13 cellular contexts compared by ENCODE assay signal in the genomic region with DNA sequence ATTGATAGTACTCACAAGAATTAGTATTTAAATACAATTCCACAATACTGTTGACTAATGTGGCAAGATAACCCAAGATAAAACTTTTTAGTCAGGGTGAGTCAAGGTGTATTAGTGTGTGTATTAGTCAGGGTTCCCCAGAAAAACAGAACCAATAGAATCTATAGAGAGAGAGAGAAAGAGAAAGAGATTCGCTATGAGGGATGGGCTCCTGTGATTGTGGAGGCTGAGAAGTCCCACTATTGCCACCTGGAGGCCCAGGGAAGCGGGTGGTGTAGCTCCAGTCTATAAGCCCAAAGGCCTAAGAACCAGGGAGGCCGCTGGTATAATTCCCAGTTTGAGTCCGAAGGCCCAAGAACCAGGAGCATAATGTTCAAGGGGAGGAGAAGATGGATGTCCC. TPM values are rescaled to one million over a fixed set of nuclear protein-coding genes. Genes with fewer than 3 reads are reported as not detected.
DNase-seq lines count a peak whose midpoint lies in the region; ATAC-seq and TF ChIP-seq lines count a peak whose summit lies in the region.
"Had no signal": no experiment of that assay in that cellular context is flagged by ENCODE, and none has a peak within 500 bp of the region (broad histone marks: within the 10 kb centered on the region; RNA-seq: fewer than 3 reads in every experiment).

No MANE protein-coding gene starts in this region.

- H3K9ac ChIP-seq in endodermal cell (ENCODE audit: extremely low read depth, low read length, poor library complexity, severe bottlenecking): no peak overlapping the region

- H3K27me3 Mint-ChIP-seq in endodermal cell (ENCODE audit: insufficient read depth): no peaks in the 10 kb centered on the region
- peaks cover 22% of the 10 kb centered on the region for H3K27me3 Mint-ChIP-seq in activated T-helper 17 cell treated with anti-CD3 and anti-CD28 coated beads, Interleukin-2, amount 50 U/mL, for 72 hours

- TF ChIP-seq EP300 in tibial nerve (IDR thresholded peaks at IDR 0.05): no peak

- H3K36me3 Mint-ChIP-seq in endodermal cell (ENCODE audit: low read depth): no peaks in the 10 kb centered on the region
- H3K36me3 Mint-ChIP-seq in activated T-helper 17 cell treated with anti-CD3 and anti-CD28 coated beads, Interleukin-2, amount 50 U/mL, for 72 hours (ENCODE audit: low read depth): no peaks in the 10 kb centered on the region
- H3K36me3 Mint-ChIP-seq: activated naive CD4-positive, alpha-beta T cell treated with anti-CD3 and anti-CD28 coated beads, Interleukin-2, amount 10 ng/mL, durations not matched to agents 7 days and 5 days; naive thymus-derived CD4-positive, alpha-beta T cell had no signal

- H3K36me3 ChIP-seq in A673 (ENCODE audit: insufficient read depth, low read length, poor library complexity, severe bottlenecking) (no peaks in the 10 kb centered on the region), endodermal cell (ENCODE audit: control insufficient read depth, insufficient read depth, low read length) (no peaks in the 10 kb centered on the region), prostate gland (no peaks in the 10 kb centered on the region), tibial nerve (no peaks in the 10 kb centered on the region)

- no peak overlapping the region for H3K27ac Mint-ChIP-seq in endodermal cell
- H3K27ac Mint-ChIP-seq in activated T-helper 17 cell treated with anti-CD3 and anti-CD28 coated beads, Interleukin-2, amount 50 U/mL, for 72 hours: no peak overlapping the region
- H3K27ac Mint-ChIP-seq: activated naive CD4-positive, alpha-beta T cell treated with anti-CD3 and anti-CD28 coated beads, Interleukin-2, amount 10 ng/mL, durations not matched to agents 7 days and 5 days; naive thymus-derived CD4-positive, alpha-beta T cell had no signal

- no peak overlapping the region for H3K4me3 ChIP-seq in A673 (ENCODE audit: low read depth, low read length, poor library complexity, severe bottlenecking)
- H3K4me3 ChIP-seq in NB4 (ENCODE audit: low read depth, low read length): no peak overlapping the region
- H3K4me3 ChIP-seq in endodermal cell (ENCODE audit: low read length): no peak overlapping the region
- no peak overlapping the region for H3K4me3 ChIP-seq in prostate gland
- H3K4me3 ChIP-seq in tibial nerve: no peak overlapping the region
- H3K4me3 ChIP-seq: PC-9 had no signal

- TF ChIP-seq CTCF in A673 (conservative IDR thresholded peaks at IDR 0.05; ENCODE audit: low read depth, low read length) (peak; percentile 46), NB4 (IDR thresholded peaks at IDR 0.05; ENCODE audit: low read depth, low read length) (no peak), endodermal cell (conservative IDR thresholded peaks at IDR 0.05) (peak; percentile 73), prostate gland (IDR thresholded peaks at IDR 0.05) (no peak), tibial nerve (IDR thresholded peaks at IDR 0.05) (no peak)

- ATAC-seq in activated T-helper 17 cell treated with anti-CD3 and anti-CD28 coated beads, Interleukin-2, amount 50 U/mL, for 72 hours (replicated peaks): no peak
- ATAC-seq: naive thymus-derived CD4-positive, alpha-beta T cell had no signal

- H3K9me3 ChIP-seq in A673 (ENCODE audit: low read depth, low read length, poor library complexity, severe bottlenecking) (no peaks in the 10 kb centered on the region), endodermal cell (ENCODE audit: control insufficient read depth, low read length) (no peaks in the 10 kb centered on the region), prostate gland (no peaks in the 10 kb centered on the region), tibial nerve (no peaks in the 10 kb centered on the region)

- DNase-seq in A673 (ENCODE audit: low spot score) (peak; percentile 40), EH (ENCODE audit: low read depth) (peak; percentile 24), NB4 (ENCODE audit: low read depth) (peak; percentile 2), endodermal cell (peak; percentile 74), prostate gland (ENCODE audit: low spot score) (no peak), tibial nerve (ENCODE audit: low spot score in 2 of 2) (no peak)
- no peak for DNase-seq in stimulated activated CD8-positive, alpha-beta memory T cell treated with anti-CD3 and anti-CD28 coated beads, Interleukin-4, amount 100 ng/mL, for 48 hours
- DNase-seq: activated CD4-positive, CD25-positive, alpha-beta regulatory T cell; activated naive CD4-positive, alpha-beta T cell treated with anti-CD3 and anti-CD28 coated beads, Interleukin-2, amount 10 ng/mL, durations not matched to agents 7 days and 5 days; naive thymus-derived CD4-positive, alpha-beta T cell; PC-9; small intestine had no signal

- H3K27ac ChIP-seq in A673 (ENCODE audit: low read depth, low read length, poor library complexity, severe bottlenecking): no peak overlapping the region
- no peak overlapping the region for H3K27ac ChIP-seq in endodermal cell (ENCODE audit: low read depth, low read length)
- no peak overlapping the region for H3K27ac ChIP-seq in prostate gland
- H3K27ac ChIP-seq in tibial nerve: no peak overlapping the region
- H3K27ac ChIP-seq: PC-9 had no signal

- H3K4me3 Mint-ChIP-seq in endodermal cell: no peak overlapping the region
- H3K4me3 Mint-ChIP-seq in activated T-helper 17 cell treated with anti-CD3 and anti-CD28 coated beads, Interleukin-2, amount 50 U/mL, for 72 hours: no peak overlapping the region
- H3K4me3 Mint-ChIP-seq: activated naive CD4-positive, alpha-beta T cell treated with anti-CD3 and anti-CD28 coated beads, Interleukin-2, amount 10 ng/mL, durations not matched to agents 7 days and 5 days; naive thymus-derived CD4-positive, alpha-beta T cell had no signal

- WGBS in endodermal cell (ENCODE audit: insufficient coverage in 1 of 2, insufficient read length in 1 of 2), 2 experiments: 79 to 86% methylated on average over 4 of the region's 4 CpGs
- WGBS in prostate gland: 98% methylated on average over 4 of the region's 4 CpGs
- WGBS in tibial nerve, 2 donors: 84 to 90% methylated on average over 4 of the region's 4 CpGs

- no peaks in the 10 kb centered on the region for H3K9me3 Mint-ChIP-seq in endodermal cell
- H3K9me3 Mint-ChIP-seq in activated T-helper 17 cell treated with anti-CD3 and anti-CD28 coated beads, Interleukin-2, amount 50 U/mL, for 72 hours: no peaks in the 10 kb centered on the region
- H3K9me3 Mint-ChIP-seq: activated naive CD4-positive, alpha-beta T cell treated with anti-CD3 and anti-CD28 coated beads, Interleukin-2, amount 10 ng/mL, durations not matched to agents 7 days and 5 days; naive thymus-derived CD4-positive, alpha-beta T cell had no signal

- CTCF ChIA-PET in A673 (lab: Charles Lee): no interaction called here

- no peak for TF ChIP-seq POLR2A in NB4 (IDR thresholded peaks at IDR 0.05; ENCODE audit: extremely low read depth, insufficient read length)
- no peak for TF ChIP-seq POLR2A in prostate gland (IDR thresholded peaks at IDR 0.05)
- TF ChIP-seq POLR2A in tibial nerve (IDR thresholded peaks at IDR 0.05): no peak

- H3K4me1 ChIP-seq in A673 (ENCODE audit: insufficient read depth, low read length, poor library complexity, severe bottlenecking): no peaks in the 10 kb centered on the region
- no peaks in the 10 kb centered on the region for H3K4me1 ChIP-seq in endodermal cell (ENCODE audit: control insufficient read depth, insufficient read depth, low read length)
- H3K4me1 ChIP-seq in prostate gland (replicated peaks): no peaks in the 10 kb centered on the region
- no peaks in the 10 kb centered on the region for H3K4me1 ChIP-seq in tibial nerve

- intact Hi-C loops in A673 (cut with micrococcal nuclease; ENCODE audit: unreplicated experiment): loop anchor here (5.0 kb wide), 1 partner anchor 43 kb away; no protein-coding TSS in a partner anchor
- intact Hi-C loops in prostate gland (cut with DNase I): no loop called here

- BruUV-seq in A673 (replicated peaks; lab: Mats Ljungman, UMichigan): no TSS peak

- H3K4me1 Mint-ChIP-seq in endodermal cell: peaks cover 22% of the 10 kb centered on the region
- H3K4me1 Mint-ChIP-seq in activated T-helper 17 cell treated with anti-CD3 and anti-CD28 coated beads, Interleukin-2, amount 50 U/mL, for 72 hours: no peaks in the 10 kb centered on the region
- H3K4me1 Mint-ChIP-seq: activated naive CD4-positive, alpha-beta T cell treated with anti-CD3 and anti-CD28 coated beads, Interleukin-2, amount 10 ng/mL, durations not matched to agents 7 days and 5 days; naive thymus-derived CD4-positive, alpha-beta T cell had no signal

- POLR2A ChIA-PET in A673 (lab: Charles Lee; ENCODE audit: low non-redundant PET): no interaction called here

- H3K27me3 ChIP-seq in A673 (replicated peaks; ENCODE audit: insufficient read depth, low read depth, low read length, poor library complexity) (no peaks in the 10 kb centered on the region), endodermal cell (ENCODE audit: control insufficient read depth, insufficient read depth, low read length, poor library complexity, severe bottlenecking) (no peaks in the 10 kb centered on the region), prostate gland (replicated peaks; ENCODE audit: insufficient read depth) (no peaks in the 10 kb centered on the region), tibial nerve (no peaks in the 10 kb centered on the region)

RNA-seq across cellular contexts. Expression of a gene that starts 10.0 kb away (rescaled TPM):
- not detected in 2 replicates for total RNA-seq in A673 (2021)
- 100 to 1,000 TPM; 112 to 143 TPM for total RNA-seq in endodermal cell
- 12.9 TPM for polyA plus RNA-seq in endodermal cell (2013, experiment 1 of 2)
- 13.5 TPM for polyA plus RNA-seq in endodermal cell (2013, experiment 2 of 2)
- not detected for total RNA-seq in prostate gland
- total RNA-seq in activated T-helper 17 cell treated with anti-CD3 and anti-CD28 coated beads, Interleukin-2, amount 50 U/mL, for 72 hours: not detected
- total RNA-seq in tibial nerve: not detected
- total RNA-seq: naive thymus-derived CD4-positive, alpha-beta T cell; PC-9 had no signal
- polyA plus RNA-seq: naive thymus-derived CD4-positive, alpha-beta T cell had no signal

Comparison
In these comparisons a context has a peak if more than half of its experiments do, and no peak if none do; other contexts are left out.
1. DNase-seq: peak in A673 (single experiment), EH (single experiment), NB4 (single experiment) and endodermal cell (single experiment); none in prostate gland (single experiment), stimulated activated CD8-positive, alpha-beta memory T cell treated with anti-CD3 and anti-CD28 coated beads, Interleukin-4, amount 100 ng/mL, for 48 hours (single experiment) and tibial nerve (0 of 2).
2. CTCF ChIP-seq: peak in A673 (single experiment) and endodermal cell (single experiment); none in NB4 (single experiment), prostate gland (0 of 4) and tibial nerve (0 of 5).
3. RNA of a gene that starts 10.0 kb away (total RNA-seq): 112 to 143 TPM in endodermal cell; not detected in A673, not detected in prostate gland, not detected in activated T-helper 17 cell treated with anti-CD3 and anti-CD28 coated beads, Interleukin-2, amount 50 U/mL, for 72 hours and not detected in tibial nerve; every median in the first group is over 100 times any median in the second.